In genomic region chr10:116970050-116970449, GRCh38 we compare ENCODE assay signal across 27 cellular contexts. TPM values are rescaled to one million over a fixed set of nuclear protein-coding genes. Genes with fewer than 3 reads are reported as not detected.
DNase-seq lines count a peak whose midpoint lies in the region; ATAC-seq, FAIRE-seq and TF ChIP-seq lines count a peak whose summit lies in the region.
"Had no signal": no experiment of that assay in that cellular context is flagged by ENCODE, and none has a peak within 500 bp of the region (broad histone marks: within the 10 kb centered on the region; RNA-seq: fewer than 3 reads in every experiment).

No MANE protein-coding gene starts in this region.

- DNase-seq in HepG2 (ENCODE audit: low spot score) (no peak), right lobe of liver (no peak), caudate nucleus (lab: John Stamatoyannopoulos, UW) (no peak), endothelial cell (ENCODE audit: low spot score) (no peak), PC-9 (no peak), endodermal cell (no peak), epidermal melanocyte (ENCODE audit: insufficient read length, low spot score) (no peak)
- DNase-seq: ACHN; AML-193; BE2C; CD4-positive, alpha-beta T cell; CD8-positive, alpha-beta memory T cell; DMS 273 treated with DMSO at 0.1 percent for 48 hours; DMS79; EL; GDM1; H9 had no signal

- peak overlapping the region; percentile 51 for H3K4me3 Mint-ChIP-seq in endothelial cell (ENCODE audit: unreplicated experiment)
- no peak overlapping the region for H3K4me3 Mint-ChIP-seq in endodermal cell
- H3K4me3 Mint-ChIP-seq: CD14-positive monocyte; CD4-positive, alpha-beta T cell; CD8-positive, alpha-beta memory T cell; GM23338; H9 had no signal

- in situ Hi-C loops in HepG2 (cut with HindIII; ENCODE audit: extremely low pct_ligation_motif_present, low pct_unique_long_range_greater_than_20kb), result no loop called here

- POLR2A ChIA-PET in HepG2 (lab: Yijun Ruan, JAX), result no interaction called here
- POLR2A ChIA-PET in PC-9 (lab: Charles Lee; ENCODE audit: unreplicated experiment), result no interaction called here

- no peak overlapping the region for H3K4me3 ChIP-seq in HepG2 (replicated peaks in 1 of 3; ENCODE audit: insufficient read depth in 1 of 3, low read depth in 2 of 3, low read length in 3 of 3)
- no peak overlapping the region for H3K4me3 ChIP-seq in right lobe of liver
- no peak overlapping the region for H3K4me3 ChIP-seq in PC-9
- no peak overlapping the region for H3K4me3 ChIP-seq in endodermal cell (ENCODE audit: low read length)
- H3K4me3 ChIP-seq: BLaER1 treated with 17β-estradiol and CSF1 and Interleukin-3, amounts not matched to agents 10 nM and 100 nM; GM12878; GM23338 had no signal

- TF ChIP-seq POLR2A in HepG2 (IDR thresholded peaks at IDR 0.05; ENCODE audit: insufficient read depth in 1 of 2, low read depth in 2 of 2, low read length in 2 of 2), result no peak
- TF ChIP-seq POLR2A in right lobe of liver (IDR thresholded peaks at IDR 0.05), result no peak

- no TSS peak for BruUV-seq in HepG2 (replicated peaks; lab: Mats Ljungman, UMichigan)
- BruUV-seq in PC-9 (replicated peaks; lab: Mats Ljungman, UMichigan), result no TSS peak

- TF ChIP-seq CTCF in HepG2 (CRISPR knock-in tag; IDR thresholded peaks at IDR 0.05), result no peak
- TF ChIP-seq CTCF in right lobe of liver (IDR thresholded peaks at IDR 0.05), result no peak
- no peak for TF ChIP-seq CTCF in endothelial cell (IDR thresholded peaks at IDR 0.05; ENCODE audit: unreplicated experiment)
- TF ChIP-seq CTCF in PC-9 (conservative IDR thresholded peaks at IDR 0.05), result no peak
- TF ChIP-seq CTCF in endodermal cell (conservative IDR thresholded peaks at IDR 0.05), result no peak

- no peaks in the 10 kb centered on the region for H3K4me1 ChIP-seq in HepG2 (ENCODE audit: insufficient read depth, low read length)
- no peaks in the 10 kb centered on the region for H3K4me1 ChIP-seq in right lobe of liver
- peaks cover 18% of the 10 kb centered on the region for H3K4me1 ChIP-seq in PC-9 (replicated peaks; ENCODE audit: insufficient read depth)
- H3K4me1 ChIP-seq in endodermal cell (ENCODE audit: control insufficient read depth, insufficient read depth, low read length), result no peaks in the 10 kb centered on the region
- H3K4me1 ChIP-seq: BE2C; BLaER1 treated with 17β-estradiol and CSF1 and Interleukin-3, amounts not matched to agents 10 nM and 100 nM had no signal

- intact Hi-C loops in HepG2 (cut with micrococcal nuclease; ENCODE audit: unreplicated experiment), result no loop called here
- intact Hi-C loops in right lobe of liver (cut with DNase I), result no loop called here
- intact Hi-C loops in PC-9 (cut with micrococcal nuclease; ENCODE audit: unreplicated experiment), result no loop called here

- H3K79me2 ChIP-seq in HepG2 (ENCODE audit: insufficient read depth, low read length), result no peaks in the 10 kb centered on the region
- H3K79me2 ChIP-seq in PC-9 (ENCODE audit: low read depth), result 0 out of 2 replicates have a peak, but pooled peaks cover 3% of the 10 kb centered on the region

- H3K27ac ChIP-seq in HepG2 (ENCODE audit: extremely low read length, insufficient read depth, low read length), result no peak overlapping the region
- H3K27ac ChIP-seq in right lobe of liver, result no peak overlapping the region
- peak overlapping the region; percentile 24 for H3K27ac ChIP-seq in caudate nucleus (ENCODE audit: low read depth, low read length)
- H3K27ac ChIP-seq in temporal lobe (ENCODE audit: low read depth, low read length), result peak overlapping the region; percentile 85
- H3K27ac ChIP-seq in PC-9, result no peak overlapping the region
- H3K27ac ChIP-seq in endodermal cell (ENCODE audit: low read depth, low read length), result no peak overlapping the region
- H3K27ac ChIP-seq: 22Rv1; BLaER1 treated with 17β-estradiol and CSF1 and Interleukin-3, amounts not matched to agents 10 nM and 100 nM had no signal

- H3K27ac Mint-ChIP-seq in endothelial cell (ENCODE audit: unreplicated experiment) (no peak overlapping the region), endodermal cell (no peak overlapping the region)
- H3K27ac Mint-ChIP-seq: CD4-positive, alpha-beta T cell; CD8-positive, alpha-beta memory T cell; GM23338; H9 had no signal

- H3K27me3 ChIP-seq in HepG2 (ENCODE audit: control insufficient read depth in 1 of 2, insufficient read depth in 2 of 2, low read length in 2 of 2) (no peaks in the 10 kb centered on the region), right lobe of liver (no peaks in the 10 kb centered on the region), PC-9 (ENCODE audit: insufficient read depth, low read depth) (no peaks in the 10 kb centered on the region), endodermal cell (ENCODE audit: control insufficient read depth, insufficient read depth, low read length, poor library complexity, severe bottlenecking) (no peaks in the 10 kb centered on the region)
- H3K27me3 ChIP-seq: BE2C; BLaER1 treated with 17β-estradiol and CSF1 and Interleukin-3, amounts not matched to agents 10 nM and 100 nM had no signal

- ATAC-seq in HepG2 (no peak), right lobe of liver (no peak)
- ATAC-seq: GM12878, GM23338, HCT116 had no signal

- H3K36me3 Mint-ChIP-seq in endothelial cell (ENCODE audit: low read depth, unreplicated experiment) (peaks cover 27% of the 10 kb centered on the region), endodermal cell (ENCODE audit: low read depth) (peaks cover 45% of the 10 kb centered on the region)
- H3K36me3 Mint-ChIP-seq: CD8-positive, alpha-beta memory T cell had no signal

- peaks cover 0 to 15% of the 10 kb centered on the region in 2 experiments; a peak in 4 of 5 replicates for H3K36me3 ChIP-seq in HepG2 (replicated peaks in 1 of 2; ENCODE audit: control insufficient read depth in 1 of 2, insufficient read depth in 2 of 2, low read length in 2 of 2)
- peaks cover 0 to 20% (median 3%) of the 10 kb centered on the region in 4 donors for H3K36me3 ChIP-seq in right lobe of liver
- no peaks in the 10 kb centered on the region for H3K36me3 ChIP-seq in PC-9 (ENCODE audit: low read depth)
- no peaks in the 10 kb centered on the region for H3K36me3 ChIP-seq in endodermal cell (ENCODE audit: control insufficient read depth, insufficient read depth, low read length)
- H3K36me3 ChIP-seq: BE2C had no signal

- no peak overlapping the region for H2AFZ ChIP-seq in HepG2 (ENCODE audit: low read length)
- H2AFZ ChIP-seq in PC-9, result no peak overlapping the region
- H2AFZ ChIP-seq: GM23338 had no signal

- over 99% methylated on average over 5 of the region's 5 CpGs for WGBS in HepG2 (ENCODE audit: low lambda C conversion rate)
- 95% methylated on average over 5 of the region's 5 CpGs for WGBS in right lobe of liver (ENCODE audit: insufficient coverage, low coverage, low lambda C conversion rate, missing lambda C conversion rate)
- WGBS in endodermal cell (ENCODE audit: insufficient coverage in 1 of 2, insufficient read length in 1 of 2), 2 experiments, result 80 to 95% methylated on average over 1 to 5 of the region's 5 CpGs

- H3K9me3 ChIP-seq in HepG2 (ENCODE audit: low read length) (no peaks in the 10 kb centered on the region), right lobe of liver (no peaks in the 10 kb centered on the region), PC-9 (ENCODE audit: insufficient read depth, low read depth) (no peaks in the 10 kb centered on the region), endodermal cell (ENCODE audit: control insufficient read depth, low read length) (no peaks in the 10 kb centered on the region)
- H3K9me3 ChIP-seq: BE2C; BLaER1 treated with 17β-estradiol and CSF1 and Interleukin-3, amounts not matched to agents 10 nM and 100 nM had no signal

- H3K9ac ChIP-seq in HepG2 (ENCODE audit: insufficient read depth, low read depth, low read length), result no peak overlapping the region
- no peak overlapping the region for H3K9ac ChIP-seq in endodermal cell (ENCODE audit: extremely low read depth, low read length, poor library complexity, severe bottlenecking)
- H3K9ac ChIP-seq: BLaER1 treated with 17β-estradiol and CSF1 and Interleukin-3, amounts not matched to agents 10 nM and 100 nM had no signal

- CTCF ChIA-PET in HepG2 (lab: Yijun Ruan, JAX; ENCODE audit: low intra/inter-chr PET ratio, low total read pairs) (no interaction called here), PC-9 (lab: Charles Lee) (no interaction called here)

- H3K9me3 Mint-ChIP-seq in endothelial cell (ENCODE audit: unreplicated experiment) (no peaks in the 10 kb centered on the region), endodermal cell (no peaks in the 10 kb centered on the region)
- H3K9me3 Mint-ChIP-seq: CD14-positive monocyte; CD4-positive, alpha-beta T cell; CD8-positive, alpha-beta memory T cell; GM23338 had no signal

- FAIRE-seq in HepG2 (lab: Jason Lieb, UNC), result no peak
- FAIRE-seq: A204.1, D721Med, GM12878, GM18507 had no signal

- H3K9me2 ChIP-seq in PC-9 (ENCODE audit: insufficient read depth), result no peaks in the 10 kb centered on the region

- H4K20me1 ChIP-seq in HepG2 (ENCODE audit: insufficient read depth, low read length) (no peaks in the 10 kb centered on the region), PC-9 (ENCODE audit: insufficient read depth) (no peaks in the 10 kb centered on the region; the same call in 1 of the 2 replicates)
- H4K20me1 ChIP-seq: BLaER1 treated with 17β-estradiol and CSF1 and Interleukin-3, amounts not matched to agents 10 nM and 100 nM had no signal

- TF ChIP-seq EP300 in HepG2 (IDR thresholded peaks at IDR 0.05; ENCODE audit: low read depth in 2 of 2, low read length in 2 of 2), result no peak
- TF ChIP-seq EP300 in HepG2 (CRISPR knock-in tag; IDR thresholded peaks at IDR 0.05; ENCODE audit: borderline replicate concordance), result no peak

- H3K27me3 Mint-ChIP-seq in endothelial cell (ENCODE audit: unreplicated experiment) (peaks cover 2% of the 10 kb centered on the region), endodermal cell (ENCODE audit: insufficient read depth) (no peaks in the 10 kb centered on the region)
- H3K27me3 Mint-ChIP-seq: CD4-positive, alpha-beta T cell; CD8-positive, alpha-beta memory T cell had no signal

- H3K4me2 ChIP-seq in HepG2 (ENCODE audit: low read depth, low read length) (no peak overlapping the region), PC-9 (no peak overlapping the region)
- H3K4me2 ChIP-seq: BLaER1 treated with 17β-estradiol and CSF1 and Interleukin-3, amounts not matched to agents 10 nM and 100 nM; GM23338 had no signal

- no peak for TF ChIP-seq RAD21 in HepG2 (CRISPR knock-in tag; IDR thresholded peaks at IDR 0.05)

- H3F3A ChIP-seq in PC-9 (ENCODE audit: insufficient read depth, low read depth), result peaks cover 16% of the 10 kb centered on the region; the same call in 1 of the 2 replicates

- peaks cover 16% of the 10 kb centered on the region for H3K4me1 Mint-ChIP-seq in endothelial cell (ENCODE audit: unreplicated experiment)
- peaks cover 11% of the 10 kb centered on the region for H3K4me1 Mint-ChIP-seq in endodermal cell
- H3K4me1 Mint-ChIP-seq: CD14-positive monocyte; CD8-positive, alpha-beta memory T cell had no signal

RNA-seq across cellular contexts. Expression of gene SHTN1, which starts 34.9 kb away (rescaled TPM):
- total RNA-seq in HepG2 (2016; rRNA removed; fragmentation: Illumina TruSeq; extraction: Trizol) (15.6 and 18.5 TPM in 2 replicates), right lobe of liver (10 to 100 TPM; 28.5 to 42.9 (median 31.7) TPM), endothelial cell (ENCODE audit: unreplicated experiment) (106 TPM), temporal lobe (78.2 TPM), PC-9 (2021) (24.5 and 33.6 TPM in 2 replicates), endodermal cell (10 to 100 TPM; 39.4 to 59.5 TPM)
- 3.0 and 3.5 TPM in 2 replicates for total RNA-seq in HepG2 (2016; cell fraction: cytosol; rRNA removed; fragmentation: Illumina TruSeq; extraction: Trizol; ENCODE audit: low read depth)
- total RNA-seq in HepG2 (2016; cell fraction: insoluble cytoplasmic fraction; rRNA removed; fragmentation: Illumina TruSeq; extraction: Trizol), result 14.2 and 16.6 TPM in 2 replicates
- 8.0 and 10.8 TPM in 2 replicates for total RNA-seq in HepG2 (2016; cell fraction: membrane; rRNA removed; fragmentation: Illumina TruSeq; extraction: Trizol)
- 26.4 and 27.4 TPM in 2 replicates for total RNA-seq in HepG2 (2016; cell fraction: nucleus; rRNA removed; fragmentation: Illumina TruSeq; extraction: Trizol)
- polyA plus RNA-seq in HepG2 (2011; rRNA removed), result 8.2 and 11.3 TPM in 2 replicates
- 3.1 and 5.1 TPM in 2 replicates for polyA plus RNA-seq in HepG2 (2011; cell fraction: cytosol; rRNA removed)
- 11.0 and 13.6 TPM in 2 replicates for polyA plus RNA-seq in HepG2 (2011; cell fraction: nucleus; rRNA removed)
- 14.9 and 15.7 TPM in 2 replicates for polyA plus RNA-seq in HepG2 (2012)
- polyA plus RNA-seq in HepG2 (2016; cell fraction: cytosol; fragmentation: Illumina TruSeq; extraction: Trizol; ENCODE audit: low read depth), result 2.3 and 2.4 TPM in 2 replicates
- 25.3 and 30.9 TPM in 2 replicates for polyA plus RNA-seq in HepG2 (2016; cell fraction: insoluble cytoplasmic fraction; fragmentation: Illumina TruSeq; extraction: Trizol; ENCODE audit: low read depth)
- 7.3 and 8.8 TPM in 2 replicates for polyA plus RNA-seq in HepG2 (2016; cell fraction: membrane; fragmentation: Illumina TruSeq; extraction: Trizol; ENCODE audit: low read depth)
- polyA plus RNA-seq in HepG2 (2016; cell fraction: nucleus; fragmentation: Illumina TruSeq; extraction: Trizol; ENCODE audit: insufficient read depth, low read depth), result 45.6 and 49.9 TPM in 2 replicates
- 1.8 and 4.2 TPM in 2 replicates for polyA minus RNA-seq in HepG2 (2011; rRNA and poly(A)+ RNA removed; ENCODE audit: low replicate concordance)
- polyA minus RNA-seq in HepG2 (2011; cell fraction: cytosol; rRNA and poly(A)+ RNA removed), result 7.4 and 8.1 TPM in 2 replicates
- 37.4 and 38.1 TPM in 2 replicates for polyA minus RNA-seq in HepG2 (2011; cell fraction: nucleus; rRNA and poly(A)+ RNA removed)
- polyA plus RNA-seq in endodermal cell (2013, experiment 1 of 2), result 10.7 TPM
- polyA plus RNA-seq in endodermal cell (2013, experiment 2 of 2), result 12.8 TPM
- polyA plus RNA-seq: CD8-positive, alpha-beta memory T cell had no signal

Comparison
In these comparisons a context has a peak if more than half of its experiments do, and no peak if none do; other contexts are left out.
1. H3K27ac ChIP-seq: peak in caudate nucleus (single experiment) and temporal lobe (single experiment); none in HepG2 (single experiment), right lobe of liver (0 of 3), PC-9 (single experiment) and endodermal cell (single experiment).